ENCODE assay signal across 10 cellular contexts in the genomic region with DNA sequence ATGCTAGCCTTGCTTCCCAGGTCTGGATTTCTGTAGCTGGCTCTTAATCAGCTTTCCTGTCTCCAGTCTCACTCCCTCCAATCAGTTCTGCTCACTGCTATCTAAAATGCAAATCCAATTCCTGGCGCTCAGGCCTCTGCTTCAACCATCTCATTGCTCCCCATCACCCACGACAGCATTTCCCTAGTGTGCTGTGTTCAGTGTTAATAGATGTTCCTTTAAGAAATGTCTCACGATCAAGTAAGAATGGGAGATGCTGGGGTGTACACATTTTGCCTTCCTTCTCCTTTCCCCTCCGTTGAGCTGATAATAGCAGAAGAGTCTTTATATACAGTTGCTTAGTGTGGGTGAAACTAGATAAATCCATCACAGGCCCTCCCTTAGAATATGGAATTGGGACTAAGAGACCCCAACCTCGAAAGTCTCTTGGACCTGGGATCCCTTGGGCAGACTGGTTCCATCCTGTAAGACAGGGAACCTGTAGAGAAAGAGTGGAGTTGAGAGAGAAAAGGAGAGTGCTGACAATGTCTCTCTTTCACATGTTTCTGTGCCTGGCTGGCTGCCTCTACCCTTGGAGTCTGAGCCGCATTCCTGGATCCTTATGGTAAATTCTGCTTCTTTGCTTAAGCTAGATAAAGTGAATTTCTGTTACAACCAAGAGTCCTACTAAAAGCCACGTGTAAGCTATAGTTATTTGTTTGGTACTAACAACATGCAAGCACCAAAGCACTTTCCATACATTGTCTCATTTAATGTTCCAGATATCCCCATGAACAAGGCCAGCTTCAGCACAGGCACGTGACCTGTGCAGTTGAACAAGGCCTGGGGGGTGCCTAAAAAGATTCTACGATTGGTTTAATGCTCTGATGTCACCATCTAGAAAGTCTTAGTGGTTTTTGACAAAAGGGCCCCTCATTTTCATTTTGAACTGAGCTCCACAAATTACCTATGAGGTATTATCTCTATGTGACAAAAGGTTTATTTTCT. TPM values are rescaled to one million over a fixed set of nuclear protein-coding genes. Genes with fewer than 3 reads are reported as not detected.
DNase-seq lines count a peak whose midpoint lies in the region; ATAC-seq and TF ChIP-seq lines count a peak whose summit lies in the region.
"Had no signal": no experiment of that assay in that cellular context is flagged by ENCODE, and none has a peak within 500 bp of the region (broad histone marks: within the 10 kb centered on the region; RNA-seq: fewer than 3 reads in every experiment).

No MANE protein-coding gene starts in this region.

- H3K9me2 ChIP-seq in HCT116 (ENCODE audit: insufficient read depth): no peaks in the 10 kb centered on the region

- no peak overlapping the region for H3K27ac Mint-ChIP-seq in WTC11
- no peak overlapping the region for H3K27ac Mint-ChIP-seq in activated T-helper 2 cell treated with anti-CD3 and anti-CD28 coated beads, Interferon-gamma antibody, Interleukin-2, Interleukin-4, amounts not matched to agents 10 μg/mL and 5 μg/mL and 100 μg/mL, durations not matched to agents 14 hours and 24 hours and 36 hours

- no peak for TF ChIP-seq CTCF in HCT116 (IDR thresholded peaks at IDR 0.05 in 2 of 3, conservative IDR thresholded peaks at IDR 0.05 in 1 of 3; ENCODE audit: borderline replicate concordance in 1 of 3, insufficient read depth in 1 of 3, low read depth in 2 of 3, low read length in 2 of 3)
- no peak for TF ChIP-seq CTCF in WTC11 (IDR thresholded peaks at IDR 0.05)

- H3K9ac ChIP-seq in HCT116 (ENCODE audit: low read length) (no peak overlapping the region), mesendoderm (ENCODE audit: low read length) (peak overlapping the region; percentile 94)

- H3K4me3 ChIP-seq in ACC112 (ENCODE audit: low read depth, low read length) (no peak overlapping the region; the same call in 1 of the 2 replicates), HCT116 (replicated peaks in 1 of 2; ENCODE audit: low read depth in 1 of 2, low read length in 2 of 2) (no peak overlapping the region), mesendoderm (ENCODE audit: low read length) (no peak overlapping the region)

- peaks cover 23% of the 10 kb centered on the region for H3K4me1 Mint-ChIP-seq in WTC11
- peaks cover 21% of the 10 kb centered on the region for H3K4me1 Mint-ChIP-seq in activated T-helper 2 cell treated with anti-CD3 and anti-CD28 coated beads, Interferon-gamma antibody, Interleukin-2, Interleukin-4, amounts not matched to agents 10 μg/mL and 5 μg/mL and 100 μg/mL, durations not matched to agents 14 hours and 24 hours and 36 hours (ENCODE audit: low read depth)

- no peaks in the 10 kb centered on the region for H3K27me3 Mint-ChIP-seq in WTC11 (ENCODE audit: low read depth)
- no peaks in the 10 kb centered on the region for H3K27me3 Mint-ChIP-seq in activated T-helper 2 cell treated with anti-CD3 and anti-CD28 coated beads, Interferon-gamma antibody, Interleukin-2, Interleukin-4, amounts not matched to agents 10 μg/mL and 5 μg/mL and 100 μg/mL, durations not matched to agents 14 hours and 24 hours and 36 hours (ENCODE audit: low read depth)

- peaks cover 4% of the 10 kb centered on the region; the same call in 1 of the 2 replicates for H3K36me3 Mint-ChIP-seq in WTC11
- H3K36me3 Mint-ChIP-seq in activated T-helper 2 cell treated with anti-CD3 and anti-CD28 coated beads, Interferon-gamma antibody, Interleukin-2, Interleukin-4, amounts not matched to agents 10 μg/mL and 5 μg/mL and 100 μg/mL, durations not matched to agents 14 hours and 24 hours and 36 hours (ENCODE audit: low read depth): peaks cover 22% of the 10 kb centered on the region

- no peak overlapping the region for H3K4me3 Mint-ChIP-seq in WTC11
- H3K4me3 Mint-ChIP-seq in activated T-helper 2 cell treated with anti-CD3 and anti-CD28 coated beads, Interferon-gamma antibody, Interleukin-2, Interleukin-4, amounts not matched to agents 10 μg/mL and 5 μg/mL and 100 μg/mL, durations not matched to agents 14 hours and 24 hours and 36 hours (ENCODE audit: low read depth): no peak overlapping the region

- POLR2A ChIA-PET in HCT116 (lab: Charles Lee) (no interaction called here), WTC11 (lab: Charles Lee) (interaction anchor here (3.4 kb wide), 1 partner anchor 95 kb away, joined by 17 read pairs; a partner anchor contains a TSS)

- peak overlapping the region; percentile 51 for H3K18ac ChIP-seq in mesendoderm (ENCODE audit: low read length)

- H3K36me3 ChIP-seq in ACC112 (ENCODE audit: insufficient read depth, low read length) (peaks cover 3% of the 10 kb centered on the region; the same call in 1 of the 2 replicates), HCT116 (ENCODE audit: control insufficient read depth in 1 of 2, insufficient read depth in 2 of 2, low read length in 2 of 2) (peaks cover 0 to 4% of the 10 kb centered on the region in 2 experiments; a peak in 1 of 4 replicates), mesendoderm (ENCODE audit: control insufficient read depth, insufficient read depth, low read length) (no peaks in the 10 kb centered on the region)
- H3K36me3 ChIP-seq: brain microvascular endothelial cell had no signal

- no peak for TF ChIP-seq RAD21 in HCT116 (IDR thresholded peaks at IDR 0.05; ENCODE audit: low read depth)

- H3K23ac ChIP-seq in mesendoderm (ENCODE audit: low read length): no peak overlapping the region

- no peak for TF ChIP-seq POLR2A in HCT116 (IDR thresholded peaks at IDR 0.05; ENCODE audit: borderline replicate concordance, extremely low read depth, insufficient read depth, insufficient read length)

- peak overlapping the region; percentile 98 for H2AFZ ChIP-seq in ACC112 (ENCODE audit: low read length, unreplicated experiment)
- no peak overlapping the region for H2AFZ ChIP-seq in HCT116 (ENCODE audit: low read depth, low read length, poor library complexity, severe bottlenecking)

- H4K5ac ChIP-seq in mesendoderm (ENCODE audit: low read length): no peak overlapping the region

- peaks cover 14% of the 10 kb centered on the region for H4K20me1 ChIP-seq in HCT116 (ENCODE audit: insufficient read depth)

- H2BK120ac ChIP-seq in mesendoderm (ENCODE audit: low read depth, low read length): no peak overlapping the region

- H3K27me3 ChIP-seq in ACC112 (ENCODE audit: insufficient read depth, low read length) (no peaks in the 10 kb centered on the region), HCT116 (ENCODE audit: insufficient read depth, low read length) (no peaks in the 10 kb centered on the region), mesendoderm (ENCODE audit: insufficient read depth, low read length, poor library complexity) (no peaks in the 10 kb centered on the region)
- H3K27me3 ChIP-seq: brain microvascular endothelial cell had no signal

- H3K4me2 ChIP-seq in HCT116 (ENCODE audit: low read length): peak overlapping the region; percentile 89
- H3K4me2 ChIP-seq in mesendoderm (ENCODE audit: low read length): peak overlapping the region; percentile 94

- H3K79me1 ChIP-seq in mesendoderm (ENCODE audit: low read length): no peaks in the 10 kb centered on the region

- peak overlapping the region; percentile 46 for H3K56ac ChIP-seq in mesendoderm (ENCODE audit: low read length)

- no peak overlapping the region for H2AK5ac ChIP-seq in mesendoderm (ENCODE audit: low read length)

- ATAC-seq in HCT116 (no peak), WTC11 (no peak), HG02981 (IDR thresholded peaks at IDR 0.05; ENCODE audit: unreplicated experiment) (no peak)

- H3K27ac ChIP-seq in ACC112 (ENCODE audit: low read depth, low read length) (no peak overlapping the region), HCT116 (ENCODE audit: low read depth, low read length) (no peak overlapping the region), mesendoderm (ENCODE audit: low read depth, low read length) (no peak overlapping the region)
- H3K27ac ChIP-seq: brain microvascular endothelial cell had no signal

- DNase-seq in HCT116 (ENCODE audit: low read depth, low spot score) (no peak), WTC11 (ENCODE audit: low spot score) (no peak), mesendoderm (peak; percentile 79), mesenteric fat pad (ENCODE audit: low spot score) (no peak)
- DNase-seq in activated CD4-positive, CD25-positive, alpha-beta regulatory T cell (lab: John Stamatoyannopoulos, UW): no peak
- no peak for DNase-seq in activated T-helper 2 cell treated with anti-CD3 and anti-CD28 coated beads, Interferon-gamma antibody, Interleukin-2, Interleukin-4, amounts not matched to agents 10 μg/mL and 5 μg/mL and 100 μg/mL, durations not matched to agents 14 hours and 24 hours and 36 hours (ENCODE audit: low spot score)
- DNase-seq: activated CD4-positive, alpha-beta T cell treated with anti-CD3 and anti-CD28 coated beads, Interleukin-2, amount 50 U/mL, for 48 hours; brain microvascular endothelial cell had no signal

- H3K9me3 ChIP-seq in HCT116 (ENCODE audit: control insufficient read depth in 1 of 2, insufficient read depth in 1 of 2, low read depth in 1 of 2, low read length in 2 of 2): no peaks in the 10 kb centered on the region

- WGBS in mesendoderm (ENCODE audit: extremely low coverage, insufficient coverage, low lambda C conversion rate): no CpG with 5 or more reads among the region's 9 CpGs

- no peak overlapping the region for H3K4ac ChIP-seq in mesendoderm (ENCODE audit: low read depth, low read length)

- intact Hi-C loops in HCT116 (cut with micrococcal nuclease): no loop called here
- intact Hi-C loops in activated T-helper 2 cell treated with anti-CD3 and anti-CD28 coated beads, Interferon-gamma antibody, Interleukin-2, Interleukin-4, amounts not matched to agents 10 μg/mL and 5 μg/mL and 100 μg/mL, durations not matched to agents 14 hours and 24 hours and 36 hours (cut with micrococcal nuclease): loop anchor here (5.0 kb wide), 1 partner anchor 300 kb away; a partner anchor contains a TSS

- H3K79me2 ChIP-seq in ACC112 (ENCODE audit: control insufficient read depth, insufficient read depth, low read length, unreplicated experiment) (peaks cover 29% of the 10 kb centered on the region), HCT116 (ENCODE audit: insufficient read depth, low read length) (peaks cover 29% of the 10 kb centered on the region), mesendoderm (ENCODE audit: control insufficient read depth, insufficient read depth, low read length) (peaks cover 26% of the 10 kb centered on the region)

- RAD21 ChIA-PET in HCT116 (lab: Charles Lee; ENCODE audit: low non-redundant PET in 1 of 2, low total read pairs in 2 of 2, uncharacterized antibody in 2 of 2, unreplicated experiment in 2 of 2): no interaction called here

- BruUV-seq in HCT116 (replicated peaks; lab: Mats Ljungman, UMichigan): no TSS peak

- CTCF ChIA-PET in HCT116 (lab: Charles Lee) (no interaction called here), WTC11 (lab: Charles Lee) (interaction anchor here (0.8 to 2.5 kb wide), 5 partner anchors 26 to 299 kb away, joined by 3 to 16 read pairs (median 4); a partner anchor contains a TSS)

- H3K9me3 Mint-ChIP-seq in WTC11: no peaks in the 10 kb centered on the region
- no peaks in the 10 kb centered on the region for H3K9me3 Mint-ChIP-seq in activated T-helper 2 cell treated with anti-CD3 and anti-CD28 coated beads, Interferon-gamma antibody, Interleukin-2, Interleukin-4, amounts not matched to agents 10 μg/mL and 5 μg/mL and 100 μg/mL, durations not matched to agents 14 hours and 24 hours and 36 hours

- no peak overlapping the region for H2BK5ac ChIP-seq in mesendoderm (ENCODE audit: low read length)

- H4K8ac ChIP-seq in mesendoderm (ENCODE audit: low read depth, low read length): no peak overlapping the region

- no peak overlapping the region for H2BK15ac ChIP-seq in mesendoderm (replicated peaks; ENCODE audit: low read depth)

- H3K4me1 ChIP-seq in ACC112 (ENCODE audit: control insufficient read depth, insufficient read depth, low read length, unreplicated experiment) (peaks cover 19% of the 10 kb centered on the region), HCT116 (ENCODE audit: control insufficient read depth in 1 of 2, insufficient read depth in 2 of 2, low read length in 2 of 2) (peaks cover 16 to 37% of the 10 kb centered on the region in 2 experiments), mesendoderm (ENCODE audit: control insufficient read depth, low read depth, low read length) (peaks cover 10% of the 10 kb centered on the region)

RNA-seq across cellular contexts. Expression of a gene that starts 1.9 kb away (rescaled TPM):
- 105 TPM for total RNA-seq in HCT116 (2021; ENCODE audit: unreplicated experiment)
- 39.0 and 39.7 TPM in 2 replicates for polyA plus RNA-seq in HCT116 (2012)
- total RNA-seq in WTC11 (2021): 84.7 to 104 TPM (median 90.0 TPM) in 3 replicates
- polyA plus RNA-seq in mesendoderm (2013, experiment 1 of 2): 41.5 TPM
- 40.2 TPM for polyA plus RNA-seq in mesendoderm (2013, experiment 2 of 2)
- total RNA-seq in mesenteric fat pad: 74.2 TPM
- 121 and 127 TPM in 2 replicates for total RNA-seq in activated T-helper 2 cell treated with anti-CD3 and anti-CD28 coated beads, Interferon-gamma antibody, Interleukin-2, Interleukin-4, amounts not matched to agents 10 μg/mL and 5 μg/mL and 100 μg/mL, durations not matched to agents 14 hours and 24 hours and 36 hours
